Comparison of ENCODE assay signal across 13 cellular contexts in genomic region chr2:230134496-230135073, GRCh38.
DNase-seq lines count a peak whose midpoint lies in the region; ATAC-seq, FAIRE-seq and TF ChIP-seq lines count a peak whose summit lies in the region.
"Had no signal": no experiment of that assay in that cellular context is flagged by ENCODE, and none has a peak within 500 bp of the region (broad histone marks: within the 10 kb centered on the region; RNA-seq: fewer than 3 reads in every experiment).

No MANE protein-coding gene starts in this region.

- no peaks in the 10 kb centered on the region for H4K20me1 ChIP-seq in BLaER1 treated with 17β-estradiol and CSF1 and Interleukin-3, amounts not matched to agents 10 nM and 100 nM
- H4K20me1 ChIP-seq in GM23248 (ENCODE audit: insufficient read depth) (no peaks in the 10 kb centered on the region), PC-9 (ENCODE audit: insufficient read depth) (no peaks in the 10 kb centered on the region)

- H3K4me2 ChIP-seq in BLaER1 treated with 17β-estradiol and CSF1 and Interleukin-3, amounts not matched to agents 10 nM and 100 nM = peak overlapping the region in 10 of 11 experiments; percentile 15 to 66 (median 58); a peak in 20 of 22 replicates
- no peak overlapping the region for H3K4me2 ChIP-seq in GM23248 (ENCODE audit: unreplicated experiment)
- peak overlapping the region; percentile 32 for H3K4me2 ChIP-seq in PC-9

- H2AFZ ChIP-seq in GM23248 = no peak overlapping the region
- H2AFZ ChIP-seq in PC-9 = no peak overlapping the region

- no peaks in the 10 kb centered on the region for H3K9me2 ChIP-seq in GM23248 (ENCODE audit: insufficient read depth)
- no peaks in the 10 kb centered on the region for H3K9me2 ChIP-seq in PC-9 (ENCODE audit: insufficient read depth)

- peaks cover 20 to 44% (median 35%) of the 10 kb centered on the region in 10 experiments for H3K4me1 ChIP-seq in BLaER1 treated with 17β-estradiol and CSF1 and Interleukin-3, amounts not matched to agents 10 nM and 100 nM
- H3K4me1 ChIP-seq in GM23248 (ENCODE audit: insufficient read depth) (no peaks in the 10 kb centered on the region), PC-9 (replicated peaks; ENCODE audit: insufficient read depth) (peaks cover 9% of the 10 kb centered on the region; the same call in 1 of the 2 replicates), foreskin keratinocyte (peaks cover 4% of the 10 kb centered on the region)
- H3K4me1 ChIP-seq in effector memory CD4-positive, alpha-beta T cell (ENCODE audit: control insufficient read depth, insufficient read depth, low read length, poor library complexity, severe bottlenecking) = no peaks in the 10 kb centered on the region
- no peaks in the 10 kb centered on the region for H3K4me1 ChIP-seq in CD8-positive, alpha-beta T cell (ENCODE audit: insufficient read depth, low read length)

- no TSS peak for BruUV-seq in PC-9 (replicated peaks; lab: Mats Ljungman, UMichigan)

- H3K36me3 ChIP-seq in BLaER1 treated with 17β-estradiol and CSF1 and Interleukin-3, amounts not matched to agents 10 nM and 100 nM = peaks cover 0 to 13% (median 0%) of the 10 kb centered on the region in 11 experiments; a peak in 8 of 22 replicates
- H3K36me3 ChIP-seq in GM23248 (ENCODE audit: low read depth) (no peaks in the 10 kb centered on the region), PC-9 (ENCODE audit: low read depth) (no peaks in the 10 kb centered on the region)
- H3K36me3 ChIP-seq in effector memory CD4-positive, alpha-beta T cell (ENCODE audit: control insufficient read depth, insufficient read depth, low read length) = no peaks in the 10 kb centered on the region
- no peaks in the 10 kb centered on the region for H3K36me3 ChIP-seq in CD8-positive, alpha-beta T cell (ENCODE audit: insufficient read depth, low read length)

- no peak for FAIRE-seq in urothelium cell line (lab: Jason Lieb, UNC)

- CTCF ChIA-PET in PC-9 (lab: Charles Lee) = no interaction called here
- CTCF ChIA-PET in CD8-positive, alpha-beta T cell (lab: Charles Lee) = interaction anchor here (1.3 kb wide), 1 partner anchor 24 kb away, joined by 4 read pairs; no protein-coding TSS in a partner anchor

- H3K79me2 ChIP-seq in GM23248 (ENCODE audit: insufficient read depth) (no peaks in the 10 kb centered on the region), PC-9 (ENCODE audit: low read depth) (no peaks in the 10 kb centered on the region)

- no peaks in the 10 kb centered on the region for H3K36me3 Mint-ChIP-seq in CD8-positive, alpha-beta T cell
- H3K36me3 Mint-ChIP-seq: activated naive CD8-positive, alpha-beta T cell treated with anti-CD3 and anti-CD28 coated beads, Interleukin-2, amount 10 ng/mL, durations not matched to agents 7 days and 5 days had no signal

- intact Hi-C loops in PC-9 (cut with micrococcal nuclease; ENCODE audit: unreplicated experiment) = no loop called here
- intact Hi-C loops in CD8-positive, alpha-beta T cell (cut with DNase I, micrococcal nuclease) = no loop called here

- no peaks in the 10 kb centered on the region for H3K27me3 Mint-ChIP-seq in CD8-positive, alpha-beta T cell (ENCODE audit: low read depth)
- H3K27me3 Mint-ChIP-seq: activated B cell treated with CpG ODN at 0.5 μM for 24 hours; activated naive CD8-positive, alpha-beta T cell treated with anti-CD3 and anti-CD28 coated beads, Interleukin-2, amount 10 ng/mL, durations not matched to agents 7 days and 5 days had no signal

- H3F3A ChIP-seq in GM23248 (ENCODE audit: insufficient read depth) (0 out of 2 replicates have a peak, but pooled peaks cover 12% of the 10 kb centered on the region), PC-9 (ENCODE audit: insufficient read depth, low read depth) (peaks cover 9% of the 10 kb centered on the region; the same call in 1 of the 2 replicates)

- peak overlapping the region in 9 of 11 experiments; percentile 24 to 88 (median 75); a peak in 18 of 22 replicates for H3K27ac ChIP-seq in BLaER1 treated with 17β-estradiol and CSF1 and Interleukin-3, amounts not matched to agents 10 nM and 100 nM
- H3K27ac ChIP-seq in GM23248 (no peak overlapping the region), PC-9 (0 out of 2 replicates have a peak overlapping the region, but pooled peaks have one; percentile 24), foreskin keratinocyte (no peak overlapping the region)
- H3K27ac ChIP-seq in effector memory CD4-positive, alpha-beta T cell (ENCODE audit: insufficient read depth, low read length, poor library complexity, severe bottlenecking) = no peak overlapping the region
- H3K27ac ChIP-seq in CD8-positive, alpha-beta T cell (ENCODE audit: low read depth, low read length) = no peak overlapping the region

- peak overlapping the region in 6 of 11 experiments; percentile 28 to 63 (median 58); a peak in 12 of 22 replicates for H3K9ac ChIP-seq in BLaER1 treated with 17β-estradiol and CSF1 and Interleukin-3, amounts not matched to agents 10 nM and 100 nM
- no peak overlapping the region for H3K9ac ChIP-seq in GM23248

- H3K27ac Mint-ChIP-seq in CD8-positive, alpha-beta T cell = no peak overlapping the region
- H3K27ac Mint-ChIP-seq: activated B cell treated with CpG ODN at 0.5 μM for 24 hours; activated naive CD8-positive, alpha-beta T cell treated with anti-CD3 and anti-CD28 coated beads, Interleukin-2, amount 10 ng/mL, durations not matched to agents 7 days and 5 days had no signal

- 0 to 4% methylated on average over 1 of the region's 1 CpG for WGBS in GM23248 (ENCODE audit: low coverage in 1 of 2, low lambda C conversion rate in 2 of 2, missing lambda C conversion rate in 2 of 2), 2 experiments

- H3K9me3 Mint-ChIP-seq in CD8-positive, alpha-beta T cell = no peaks in the 10 kb centered on the region
- H3K9me3 Mint-ChIP-seq: activated B cell treated with CpG ODN at 0.5 μM for 24 hours had no signal

- in situ Hi-C loops in GM23248 (cut with MboI) = no loop called here

- DNase-seq in GM23248 = peak; percentile 66
- DNase-seq in PC-9 = peak in 1 of 2 experiments; percentile 75
- peak; percentile 30 to 54 for DNase-seq in foreskin keratinocyte
- no peak for DNase-seq in effector memory CD4-positive, alpha-beta T cell
- DNase-seq in urothelium cell line (ENCODE audit: low spot score) = no peak
- DNase-seq in CD8-positive, alpha-beta T cell = no peak
- DNase-seq: activated B cell treated with CpG ODN at 0.5 μM for 24 hours; activated naive CD8-positive, alpha-beta T cell treated with anti-CD3 and anti-CD28 coated beads, Interleukin-2, amount 10 ng/mL, durations not matched to agents 7 days and 5 days; DMS153; NK-92 treated with Interleukin-12 subunit alpha and Interleukin-12 subunit beta, amount 100 ng/mL, for 24 hours had no signal

- POLR2A ChIA-PET in PC-9 (lab: Charles Lee; ENCODE audit: unreplicated experiment) = no interaction called here
- POLR2A ChIA-PET in CD8-positive, alpha-beta T cell (lab: Charles Lee) = interaction anchor here (0.8 kb wide), 1 partner anchor 229 kb away, joined by 3 read pairs; no protein-coding TSS in a partner anchor

- no peaks in the 10 kb centered on the region for H3K4me1 Mint-ChIP-seq in CD8-positive, alpha-beta T cell (ENCODE audit: low read depth)
- H3K4me1 Mint-ChIP-seq: activated B cell treated with CpG ODN at 0.5 μM for 24 hours; activated naive CD8-positive, alpha-beta T cell treated with anti-CD3 and anti-CD28 coated beads, Interleukin-2, amount 10 ng/mL, durations not matched to agents 7 days and 5 days; neural crest cell had no signal

- no peak overlapping the region for H3K4me3 Mint-ChIP-seq in CD8-positive, alpha-beta T cell
- H3K4me3 Mint-ChIP-seq: activated B cell treated with CpG ODN at 0.5 μM for 24 hours; activated naive CD8-positive, alpha-beta T cell treated with anti-CD3 and anti-CD28 coated beads, Interleukin-2, amount 10 ng/mL, durations not matched to agents 7 days and 5 days; neural crest cell had no signal

- ATAC-seq in foreskin keratinocyte (peak; percentile 40), GM21825 (IDR thresholded peaks at IDR 0.05; ENCODE audit: unreplicated experiment) (no peak)
- ATAC-seq in CD8-positive, alpha-beta T cell = no peak

- TF ChIP-seq CTCF in PC-9 (conservative IDR thresholded peaks at IDR 0.05) (no peak), foreskin keratinocyte (conservative IDR thresholded peaks at IDR 0.05) (no peak)
- TF ChIP-seq CTCF in CD8-positive, alpha-beta T cell (IDR thresholded peaks at IDR 0.05) = no peak

- peak overlapping the region in 4 of 10 experiments; percentile 4 to 24 (median 8); a peak in 8 of 20 replicates for H3K4me3 ChIP-seq in BLaER1 treated with 17β-estradiol and CSF1 and Interleukin-3, amounts not matched to agents 10 nM and 100 nM
- H3K4me3 ChIP-seq in GM23248 = no peak overlapping the region
- no peak overlapping the region for H3K4me3 ChIP-seq in PC-9
- no peak overlapping the region for H3K4me3 ChIP-seq in effector memory CD4-positive, alpha-beta T cell (ENCODE audit: insufficient read depth, low read depth, low read length, poor library complexity, severe bottlenecking)
- H3K4me3 ChIP-seq in CD8-positive, alpha-beta T cell (ENCODE audit: low read depth, low read length) = no peak overlapping the region

- peaks cover 44 to 70% (median 53%) of the 10 kb centered on the region in 11 experiments for H3K9me3 ChIP-seq in BLaER1 treated with 17β-estradiol and CSF1 and Interleukin-3, amounts not matched to agents 10 nM and 100 nM (replicated peaks in 1 of 11)
- H3K9me3 ChIP-seq in GM23248 (ENCODE audit: low read depth) (no peaks in the 10 kb centered on the region), PC-9 (ENCODE audit: insufficient read depth, low read depth) (peaks cover 10% of the 10 kb centered on the region)
- no peaks in the 10 kb centered on the region for H3K9me3 ChIP-seq in effector memory CD4-positive, alpha-beta T cell (ENCODE audit: control insufficient read depth, low read length)
- peaks cover 10% of the 10 kb centered on the region for H3K9me3 ChIP-seq in CD8-positive, alpha-beta T cell (ENCODE audit: low read length)

- no peaks in the 10 kb centered on the region for H3K27me3 ChIP-seq in BLaER1 treated with 17β-estradiol and CSF1 and Interleukin-3, amounts not matched to agents 10 nM and 100 nM
- H3K27me3 ChIP-seq in GM23248 (replicated peaks; ENCODE audit: insufficient read depth) (no peaks in the 10 kb centered on the region), PC-9 (ENCODE audit: insufficient read depth, low read depth) (no peaks in the 10 kb centered on the region), foreskin keratinocyte (peaks cover under 1% of the 10 kb centered on the region)
- no peaks in the 10 kb centered on the region for H3K27me3 ChIP-seq in effector memory CD4-positive, alpha-beta T cell (replicated peaks; ENCODE audit: control insufficient read depth, insufficient read depth, low read length, poor library complexity, severe bottlenecking)
- H3K27me3 ChIP-seq in CD8-positive, alpha-beta T cell (ENCODE audit: insufficient read depth, low read length) = no peaks in the 10 kb centered on the region

Comparison
In these comparisons a context has a peak if more than half of its experiments do, and no peak if none do; other contexts are left out.
1. H3K27ac ChIP-seq: peak in BLaER1 treated with 17β-estradiol and CSF1 and Interleukin-3, amounts not matched to agents 10 nM and 100 nM (9 of 11) and PC-9 (single experiment); none in GM23248 (single experiment), foreskin keratinocyte (single experiment), effector memory CD4-positive, alpha-beta T cell (single experiment) and CD8-positive, alpha-beta T cell (single experiment).
2. DNase-seq: peak in GM23248 (single experiment) and foreskin keratinocyte (2 of 2); none in effector memory CD4-positive, alpha-beta T cell (0 of 3), urothelium cell line (single experiment) and CD8-positive, alpha-beta T cell (0 of 7).